In the genomic region with DNA sequence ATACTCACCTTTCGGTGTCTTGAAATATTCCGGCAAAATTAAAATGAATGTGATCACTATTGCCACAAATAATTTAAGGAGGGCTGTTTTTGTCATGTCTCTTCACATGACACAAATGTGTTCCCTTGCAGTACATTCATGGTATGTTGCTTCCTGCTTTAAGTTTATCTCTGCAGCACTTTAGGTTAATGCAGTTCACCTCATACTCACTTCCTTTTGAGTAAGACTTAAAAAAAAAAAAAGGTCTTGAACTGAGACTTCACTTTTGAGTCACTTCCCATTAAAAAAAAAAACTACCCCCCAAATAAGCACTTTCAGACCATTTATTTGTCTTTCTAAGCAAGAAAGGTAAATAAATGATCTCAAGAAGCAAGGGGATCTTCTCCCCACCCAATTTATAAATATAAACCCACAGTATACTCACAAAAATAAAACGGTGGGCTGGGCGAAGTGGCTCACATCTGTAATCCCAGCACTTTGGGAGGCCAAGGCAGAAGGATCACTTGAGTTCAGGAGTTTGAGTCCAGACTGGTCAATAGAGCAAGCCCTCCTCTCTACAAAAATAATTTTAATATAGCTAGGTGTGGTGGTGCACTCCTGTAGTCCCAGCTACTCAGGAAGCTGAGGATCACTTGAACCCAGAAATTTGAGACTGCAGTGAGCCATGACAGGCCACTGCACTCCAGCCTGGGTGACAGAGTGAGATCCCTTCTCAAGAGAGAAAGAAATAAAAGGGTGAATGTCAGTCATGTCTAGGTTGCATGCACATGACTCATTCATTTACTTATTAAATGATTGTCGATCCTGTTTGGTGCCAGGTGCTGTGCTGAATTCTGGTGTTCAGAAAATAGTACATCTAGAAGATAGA, we compare ENCODE assay signal across 8 cellular contexts. TPM values are rescaled to one million over a fixed set of nuclear protein-coding genes. Genes with fewer than 3 reads are reported as not detected.
DNase-seq lines count a peak whose midpoint lies in the region; ATAC-seq and FAIRE-seq lines count a peak whose summit lies in the region.

A gene with protein sequence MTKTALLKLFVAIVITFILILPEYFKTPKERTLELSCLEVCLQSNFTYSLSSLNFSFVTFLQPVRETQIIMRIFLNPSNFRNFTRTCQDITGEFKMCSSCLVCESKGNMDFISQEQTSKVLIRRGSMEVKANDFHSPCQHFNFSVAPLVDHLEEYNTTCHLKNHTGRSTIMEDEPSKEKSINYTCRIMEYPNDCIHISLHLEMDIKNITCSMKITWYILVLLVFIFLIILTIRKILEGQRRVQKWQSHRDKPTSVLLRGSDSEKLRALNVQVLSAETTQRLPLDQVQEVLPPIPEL (minus strand): TSS at position 192 of the 868 bp plus-strand sequence. CDS start 96 bp downstream, at position 96.

- H3K9me3 ChIP-seq in right cardiac atrium (ENCODE audit: control insufficient read depth, low read length): no peaks in the 10 kb centered on the region

- intact Hi-C loops in right cardiac atrium (cut with DNase I): no loop called here

- H3K27ac ChIP-seq in ACC112 (ENCODE audit: low read depth, low read length): peak within 1 kb of the TSS; percentile 47
- no peak within 1 kb of the TSS for H3K27ac ChIP-seq in right cardiac atrium (ENCODE audit: low read length)

- H3K36me3 ChIP-seq in ACC112 (ENCODE audit: insufficient read depth, low read length): no peaks in the 10 kb centered on the region

- no peaks in the 10 kb centered on the region for H3K27me3 ChIP-seq in ACC112 (ENCODE audit: insufficient read depth, low read length)
- no peaks in the 10 kb centered on the region for H3K27me3 ChIP-seq in right cardiac atrium (ENCODE audit: control insufficient read depth, insufficient read depth)

- 76% methylated on average over 5 of the region's 5 CpGs for WGBS in right cardiac atrium

- H3K4me3 ChIP-seq in ACC112 (ENCODE audit: low read depth, low read length) (peak within 1 kb of the TSS; percentile 55), right cardiac atrium (ENCODE audit: low read length) (no peak within 1 kb of the TSS)

- peak; percentile 76 for ATAC-seq in GM18870 (IDR thresholded peaks at IDR 0.05; ENCODE audit: unreplicated experiment)
- ATAC-seq in HG03045 (IDR thresholded peaks at IDR 0.05; ENCODE audit: unreplicated experiment): peak; percentile 47
- ATAC-seq in right cardiac atrium: no peak

- H3K4me1 ChIP-seq in ACC112 (ENCODE audit: control insufficient read depth, insufficient read depth, low read length, unreplicated experiment) (peaks cover 47% of the 10 kb centered on the region), right cardiac atrium (ENCODE audit: control insufficient read depth, insufficient read depth, low read length) (no peaks in the 10 kb centered on the region)

- peak; percentile 46 for DNase-seq in RCC 7860 (ENCODE audit: low spot score)
- DNase-seq in dermis blood vessel endothelial cell: peak; percentile 77
- DNase-seq in stimulated activated CD4-positive, alpha-beta T cell treated with anti-CD3 and anti-CD28 coated beads, Interleukin-4, amount 100 ng/mL, for 1 hour: peak; percentile 20
- DNase-seq in effector CD4-positive, alpha-beta T cell: no peak
- DNase-seq in right cardiac atrium: no peak

- peak; percentile 81 for FAIRE-seq in RCC 7860 (lab: Jason Lieb, UNC)

- no peaks in the 10 kb centered on the region for H3K79me2 ChIP-seq in ACC112 (ENCODE audit: control insufficient read depth, insufficient read depth, low read length, unreplicated experiment)

- no peak within 1 kb of the TSS for H2AFZ ChIP-seq in ACC112 (ENCODE audit: low read length, unreplicated experiment)

RNA-seq across cellular contexts. Expression of the gene that starts here (rescaled TPM):
- total RNA-seq in dermis blood vessel endothelial cell: 0.34 and 0.74 TPM in 2 replicates
- under 1 TPM in 1 of 4 donors, not detected in 3; 0.12 TPM for total RNA-seq in right cardiac atrium
- polyA plus RNA-seq in right cardiac atrium: 0.14 TPM

Comparison
In these comparisons a context has a peak if more than half of its experiments do, and no peak if none do; other contexts are left out.
1. Peak in DNase-seq in dermis blood vessel endothelial cell; RNA of the gene not detected or under 1 TPM.
2. ATAC-seq: peak in GM18870 (single experiment) and HG03045 (single experiment); none in right cardiac atrium (0 of 2).
3. DNase-seq: peak in RCC 7860 (single experiment) and stimulated activated CD4-positive, alpha-beta T cell treated with anti-CD3 and anti-CD28 coated beads, Interleukin-4, amount 100 ng/mL, for 1 hour (single experiment); none in effector CD4-positive, alpha-beta T cell (single experiment) and right cardiac atrium (0 of 3).